1 cellular context compared by ENCODE assay signal in genomic region chr9:121631978-121632418, GRCh38.
TF ChIP-seq lines count a peak whose summit lies in the region.

No MANE protein-coding gene starts in this region.

TF ChIP-seq in HepG2, 621 proteins besides CTCF, POLR2A, EP300 and RAD21:
- TF ChIP-seq SP4 (CRISPR knock-in tag; IDR thresholded peaks at IDR 0.05) = peak; percentile 23; the same call in 1 of the 2 replicates
- peak; percentile 91; the same call in 1 of the 2 replicates for TF ChIP-seq RBAK (CRISPR knock-in tag; IDR thresholded peaks at IDR 0.05)
- TF ChIP-seq SALL1 (CRISPR knock-in tag; IDR thresholded peaks at IDR 0.05) = no peak
- TF ChIP-seq PPARG (CRISPR knock-in tag; conservative IDR thresholded peaks at IDR 0.05) = peak; percentile 62
- peak; percentile 18; the same call in 1 of the 2 replicates for TF ChIP-seq PITX1 (CRISPR knock-in tag; IDR thresholded peaks at IDR 0.05)
- no peak for TF ChIP-seq SSRP1 (CRISPR knock-in tag; IDR thresholded peaks at IDR 0.05)
- 0 out of 2 replicates have a peak, but pooled peaks have one; percentile 14 for TF ChIP-seq PHF21A (CRISPR knock-in tag; IDR thresholded peaks at IDR 0.05)
TF ChIP-seq in HepG2: peak in this region for 5.
